29 cellular contexts compared by ENCODE assay signal in the genomic region with DNA sequence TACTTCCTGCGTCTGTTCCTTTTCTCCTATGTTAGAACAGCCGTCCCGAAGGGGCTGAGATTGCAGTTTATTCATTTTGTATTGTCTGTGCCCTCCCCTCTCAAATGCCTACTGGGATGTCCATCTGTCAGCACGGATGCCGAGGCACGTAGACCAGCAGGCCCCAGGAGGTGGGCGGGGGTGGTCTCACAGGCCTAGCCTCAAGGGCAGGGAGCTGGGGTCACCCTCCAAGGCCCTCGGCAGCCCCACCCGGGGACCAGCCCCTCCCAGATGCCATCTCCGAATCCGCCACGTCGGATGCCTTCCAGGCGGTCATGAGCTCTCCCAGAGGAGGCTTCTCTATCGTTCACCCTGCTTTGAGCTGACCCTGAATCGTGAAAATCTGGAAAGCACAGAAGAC.
"Had no signal": no experiment of that assay in that cellular context is flagged by ENCODE, and none has a peak within 500 bp of the region (broad histone marks: within the 10 kb centered on the region; RNA-seq: fewer than 3 reads in every experiment).

No MANE protein-coding gene starts in this region.

- DNase-seq: hypothalamus; immature natural killer cell; kidney; left colon; left lung; mesendoderm; naive B cell; natural killer cell; nephron progenitor cell; occipital lobe; psoas muscle; right lobe of liver; stimulated activated CD4-positive, alpha-beta T cell treated with anti-CD3 and anti-CD28 coated beads, Interleukin-1b, Interleukin-23, amount 100 ng/mL, for 48 hours; stimulated activated CD4-positive, alpha-beta T cell treated with anti-CD3 and anti-CD28 coated beads, Interleukin-2, amount 100 ng/mL, for 48 hours; stimulated activated CD4-positive, alpha-beta T cell treated with anti-CD3 and anti-CD28 coated beads, Interleukin-4, amount 100 ng/mL, for 4 hours; stimulated activated CD8-positive, alpha-beta memory T cell treated with anti-CD3 and anti-CD28 coated beads, Interleukin-4, amount 100 ng/mL, for 48 hours; stimulated activated naive CD4-positive, alpha-beta T cell treated with Interleukin-2 at 50 U/mL for 16 hours; stimulated activated naive CD8-positive, alpha-beta T cell treated with anti-CD3 and anti-CD28 coated beads, Interleukin-15, amount 100 ng/mL, for 72 hours; substantia nigra; uterus had no signal

- H3K4me1 ChIP-seq: left lung, parathyroid adenoma, right lobe of liver, tibial nerve, uterus had no signal

- H3K27me3 ChIP-seq: neural progenitor cell, right lobe of liver, uterus had no signal

- H3K36me3 Mint-ChIP-seq: immature natural killer cell; naive B cell; natural killer cell; stimulated activated memory B cell treated with anti-CD40 and anti-IgM and Interleukin-4, amounts not matched to agents 10 μg/mL and 1 μg/mL and 100 μg/mL, for 72 hours had no signal

- H3K4me3 ChIP-seq: left lung, lung, neural progenitor cell, psoas muscle, right lobe of liver, smooth muscle cell, tibial nerve, uterus had no signal

- H3K27ac ChIP-seq: left lung, neural progenitor cell, neutrophil, parathyroid adenoma, psoas muscle, right lobe of liver, tibial nerve, uterus had no signal

- H3K27ac Mint-ChIP-seq: immature natural killer cell; mesothelial cell of epicardium; naive B cell; natural killer cell; nephron progenitor cell; neural progenitor cell; stimulated activated memory B cell treated with anti-CD40 and anti-IgM and Interleukin-4, amounts not matched to agents 10 μg/mL and 1 μg/mL and 100 μg/mL, for 72 hours; stimulated activated naive CD8-positive, alpha-beta T cell treated with anti-CD3 and anti-CD28 coated beads, Interleukin-15, amount 100 ng/mL, for 72 hours; type B pancreatic cell had no signal

- H3K9me3 ChIP-seq: neutrophil, right lobe of liver had no signal

- H3K9me3 Mint-ChIP-seq: immature natural killer cell; natural killer cell; stimulated activated memory B cell treated with anti-CD40 and anti-IgM and Interleukin-4, amounts not matched to agents 10 μg/mL and 1 μg/mL and 100 μg/mL, for 72 hours; stimulated activated naive CD8-positive, alpha-beta T cell treated with anti-CD3 and anti-CD28 coated beads, Interleukin-15, amount 100 ng/mL, for 72 hours; type B pancreatic cell had no signal

- H3K4me3 Mint-ChIP-seq: immature natural killer cell; mesothelial cell of epicardium; naive B cell; natural killer cell; nephron progenitor cell; neural progenitor cell; stimulated activated memory B cell treated with anti-CD40 and anti-IgM and Interleukin-4, amounts not matched to agents 10 μg/mL and 1 μg/mL and 100 μg/mL, for 72 hours; stimulated activated naive CD8-positive, alpha-beta T cell treated with anti-CD3 and anti-CD28 coated beads, Interleukin-15, amount 100 ng/mL, for 72 hours; type B pancreatic cell had no signal

- ATAC-seq: left colon; left lung; natural killer cell; psoas muscle; right lobe of liver; stimulated activated memory B cell treated with anti-CD40 and anti-IgM and Interleukin-4, amounts not matched to agents 10 μg/mL and 1 μg/mL and 100 μg/mL, for 72 hours; stimulated activated naive CD8-positive, alpha-beta T cell treated with anti-CD3 and anti-CD28 coated beads, Interleukin-15, amount 100 ng/mL, for 72 hours had no signal

- H3K4me1 Mint-ChIP-seq: immature natural killer cell; mesothelial cell of epicardium; naive B cell; natural killer cell; stimulated activated memory B cell treated with anti-CD40 and anti-IgM and Interleukin-4, amounts not matched to agents 10 μg/mL and 1 μg/mL and 100 μg/mL, for 72 hours; stimulated activated naive CD8-positive, alpha-beta T cell treated with anti-CD3 and anti-CD28 coated beads, Interleukin-15, amount 100 ng/mL, for 72 hours had no signal
